In the genomic region with DNA sequence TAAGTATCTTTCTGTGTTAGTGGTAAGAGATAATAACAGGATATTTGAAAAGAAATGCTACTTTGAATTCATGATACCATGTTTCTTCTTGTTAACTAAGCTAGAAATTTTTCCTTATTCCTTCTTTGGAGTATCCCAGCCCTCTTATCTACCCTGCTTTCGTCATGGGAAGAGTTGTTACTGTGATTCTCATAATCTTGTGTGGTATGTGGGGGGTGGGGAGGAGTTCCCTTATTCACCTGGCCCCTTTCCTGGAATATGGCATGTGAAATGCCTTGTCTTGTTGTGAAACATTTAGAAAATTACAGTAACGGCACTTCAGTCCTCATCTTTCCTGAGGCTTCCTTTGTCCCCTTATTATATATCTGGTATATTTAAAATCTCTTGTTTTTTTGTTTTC, we compare ENCODE assay signal across 16 cellular contexts.
DNase-seq lines count a peak whose midpoint lies in the region; TF ChIP-seq lines count a peak whose summit lies in the region.
"Had no signal": no experiment of that assay in that cellular context is flagged by ENCODE, and none has a peak within 500 bp of the region (broad histone marks: within the 10 kb centered on the region; RNA-seq: fewer than 3 reads in every experiment).

No MANE protein-coding gene starts in this region.

- DNase-seq in NCI-H1105 treated with DMSO at 0.1 percent for 48 hours (lab: John Stamatoyannopoulos, UW) = peak; percentile 43
- DNase-seq in NCI-H1105 (lab: John Stamatoyannopoulos, UW) = no peak
- peak; percentile 94 for DNase-seq in amniotic epithelial cell (ENCODE audit: low read depth)
- DNase-seq in fibroblast of villous mesenchyme (ENCODE audit: low read depth) = peak; percentile 47
- DNase-seq in retinal pigment epithelial cell (ENCODE audit: low read depth) = peak; percentile 78
- no peak for DNase-seq in NCI-H187 (lab: John Stamatoyannopoulos, UW)
- DNase-seq in GM03348 (ENCODE audit: low spot score) = no peak
- DNase-seq in NCI-H2196 treated with DMSO at 0.1 percent for 48 hours (lab: John Stamatoyannopoulos, UW; ENCODE audit: unreplicated experiment) = no peak
- DNase-seq: CD4-positive, alpha-beta memory T cell; IMR-90; NCI-H2029; NCI-H345; NCI-H69; PC-3 had no signal

- H3K4me3 ChIP-seq in fibroblast of villous mesenchyme (ENCODE audit: low read depth, low read length) = no peak overlapping the region
- no peak overlapping the region for H3K4me3 ChIP-seq in retinal pigment epithelial cell (ENCODE audit: low read length)
- H3K4me3 ChIP-seq: HAP-1, SJSA1 had no signal

- TF ChIP-seq CTCF in fibroblast of villous mesenchyme (IDR thresholded peaks at IDR 0.05; ENCODE audit: insufficient read depth, low read depth, low read length) (no peak), retinal pigment epithelial cell (conservative IDR thresholded peaks at IDR 0.05; ENCODE audit: low read depth, low read length) (no peak)

Comparison
In these comparisons a context has a peak if more than half of its experiments do, and no peak if none do; other contexts are left out.
1. DNase-seq: peak in NCI-H1105 treated with DMSO at 0.1 percent for 48 hours (single experiment), amniotic epithelial cell (single experiment), fibroblast of villous mesenchyme (single experiment) and retinal pigment epithelial cell (single experiment); none in NCI-H1105 (single experiment), NCI-H187 (0 of 2), GM03348 (single experiment) and NCI-H2196 treated with DMSO at 0.1 percent for 48 hours (single experiment).